Comparison of ENCODE assay signal across 8 cellular contexts in the genomic region with DNA sequence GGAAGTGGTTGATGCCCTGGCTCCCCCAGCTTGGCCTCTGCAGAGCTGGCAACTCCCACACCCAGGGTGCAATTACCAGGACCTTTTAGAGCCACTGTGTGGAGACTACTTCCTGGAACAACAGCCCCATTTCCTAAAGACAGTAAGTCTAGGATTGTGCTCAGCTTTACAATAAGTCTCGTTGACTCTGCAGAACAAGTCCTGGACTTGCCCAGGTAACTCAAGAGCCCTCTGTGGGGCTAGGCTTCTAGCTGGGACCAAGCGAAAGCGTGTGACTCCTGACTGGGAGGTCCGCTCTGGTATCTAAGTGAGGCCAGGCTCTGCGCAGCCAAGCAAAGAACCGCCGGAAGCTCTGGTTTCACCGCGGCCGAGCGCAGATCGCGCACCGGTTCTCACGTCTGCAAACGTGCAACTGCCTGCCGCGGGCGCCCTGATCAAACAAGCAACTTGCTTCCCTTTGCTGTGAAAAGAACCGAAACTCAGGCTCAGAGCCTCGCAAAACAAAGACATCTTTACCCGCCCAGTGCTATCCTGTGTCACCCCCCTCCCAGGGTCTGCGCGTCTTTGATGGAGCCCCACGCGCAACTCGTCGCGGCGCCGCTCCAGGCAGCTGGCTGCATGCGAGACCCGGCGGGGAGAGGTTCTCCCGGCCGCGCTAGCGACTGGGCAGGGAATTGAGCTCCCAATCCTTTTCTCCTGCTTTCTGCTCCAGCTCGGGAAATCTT. TPM values are rescaled to one million over a fixed set of nuclear protein-coding genes. Genes with fewer than 3 reads are reported as not detected.
DNase-seq lines count a peak whose midpoint lies in the region; ATAC-seq lines count a peak whose summit lies in the region.

No MANE protein-coding gene starts in this region.

- no peaks in the 10 kb centered on the region for H3K9me3 ChIP-seq in skeletal muscle satellite cell (replicated peaks; ENCODE audit: low read length)

- DNase-seq in AML-193 (lab: John Stamatoyannopoulos, UW) (peak; percentile 36 to 46), NCI-H2171 treated with DMSO at 0.1 percent for 48 hours (lab: John Stamatoyannopoulos, UW) (peak; percentile 76), left ventricle myocardium superior (peak; percentile 66), epidermal melanocyte (ENCODE audit: insufficient read length, low spot score) (no peak)
- no peak for DNase-seq in activated T-cell treated with anti-CD3 and anti-CD28 coated beads, Interleukin-2, amount 50 U/mL, for 4 hours

- no peaks in the 10 kb centered on the region for H3K4me1 ChIP-seq in skeletal muscle satellite cell (ENCODE audit: control insufficient read depth, insufficient read depth, low read length)

- H3K9ac ChIP-seq in skeletal muscle satellite cell (ENCODE audit: low read depth, low read length) = no peak overlapping the region

- H3K4me2 ChIP-seq in skeletal muscle satellite cell (ENCODE audit: low read length) = peak overlapping the region; percentile 81

- H3K36me3 Mint-ChIP-seq in activated T-cell treated with anti-CD3 and anti-CD28 coated beads, Interleukin-2, amount 50 U/mL, for 4 hours (ENCODE audit: insufficient read depth) = peaks cover 2% of the 10 kb centered on the region

- H3K4me3 Mint-ChIP-seq in activated T-cell treated with anti-CD3 and anti-CD28 coated beads, Interleukin-2, amount 50 U/mL, for 4 hours = peak overlapping the region; percentile 56

- ATAC-seq in GM18861 (IDR thresholded peaks at IDR 0.05; ENCODE audit: unreplicated experiment) (peak; percentile 76), HG02981 (IDR thresholded peaks at IDR 0.05; ENCODE audit: unreplicated experiment) (peak; percentile 76), left ventricle myocardium superior (no peak)
- ATAC-seq in activated T-cell treated with anti-CD3 and anti-CD28 coated beads, Interleukin-2, amount 50 U/mL, for 4 hours = peak; percentile 18 to 36

- H3K4me1 Mint-ChIP-seq in activated T-cell treated with anti-CD3 and anti-CD28 coated beads, Interleukin-2, amount 50 U/mL, for 4 hours (ENCODE audit: low read depth) = peaks cover 18% of the 10 kb centered on the region

- H3K27me3 ChIP-seq in skeletal muscle satellite cell (ENCODE audit: control insufficient read depth, insufficient read depth, low read length) = peaks cover 26% of the 10 kb centered on the region

- intact Hi-C loops in left ventricle myocardium superior (cut with micrococcal nuclease) = no loop called here

- no peaks in the 10 kb centered on the region for H3K9me3 Mint-ChIP-seq in activated T-cell treated with anti-CD3 and anti-CD28 coated beads, Interleukin-2, amount 50 U/mL, for 4 hours

- H3K36me3 ChIP-seq in skeletal muscle satellite cell (ENCODE audit: insufficient read depth, low read length) = no peaks in the 10 kb centered on the region

- H3K4me3 ChIP-seq in skeletal muscle satellite cell (ENCODE audit: low read length) = peak overlapping the region; percentile 62

- H3K27me3 Mint-ChIP-seq in activated T-cell treated with anti-CD3 and anti-CD28 coated beads, Interleukin-2, amount 50 U/mL, for 4 hours (ENCODE audit: low read depth) = peaks cover 22% of the 10 kb centered on the region

RNA-seq across cellular contexts. Expression of a gene that starts 4.4 kb away (rescaled TPM):
- 1 to 10 TPM in 2 of 3 donors, under 1 TPM in 1; 0.66 to 2.8 (median 1.2) TPM for total RNA-seq in activated T-cell treated with anti-CD3 and anti-CD28 coated beads, Interleukin-2, amount 50 U/mL, for 4 hours
- total RNA-seq in left ventricle myocardium superior = 231 TPM
- 11.7 and 14.0 TPM in 2 replicates for total RNA-seq in skeletal muscle satellite cell (2012; rRNA removed)

Comparison
In these comparisons a context has a peak if more than half of its experiments do, and no peak if none do; other contexts are left out.
1. DNase-seq: peak in AML-193 (2 of 2), NCI-H2171 treated with DMSO at 0.1 percent for 48 hours (single experiment) and left ventricle myocardium superior (single experiment); none in activated T-cell treated with anti-CD3 and anti-CD28 coated beads, Interleukin-2, amount 50 U/mL, for 4 hours (single experiment) and epidermal melanocyte (single experiment).
2. RNA of a gene that starts 4.4 kb away (total RNA-seq): 231 TPM in left ventricle myocardium superior (single experiment); 0.66 to 2.8 TPM in activated T-cell treated with anti-CD3 and anti-CD28 coated beads, Interleukin-2, amount 50 U/mL, for 4 hours; every median in the first group is over 10 times any median in the second.